ENCODE assay signal across 8 cellular contexts in genomic region chr21:36976882-36977651, GRCh38. TPM values are rescaled to one million over a fixed set of nuclear protein-coding genes. Genes with fewer than 3 reads are reported as not detected.
A peak's percentile ranks its signal among the peaks of the same experiment; 100 is the strongest.
DNase-seq lines count a peak whose midpoint lies in the region; ATAC-seq and TF ChIP-seq lines count a peak whose summit lies in the region.

No MANE protein-coding gene starts in this region.

- peak overlapping the region in 4 of 11 experiments; percentile 27 to 53 (median 38); a peak in 6 of 22 replicates for H3K27ac ChIP-seq in BLaER1 treated with 17β-estradiol and CSF1 and Interleukin-3, amounts not matched to agents 10 nM and 100 nM

- H3K4me3 Mint-ChIP-seq in activated CD4-positive, alpha-beta T cell treated with anti-CD3 and anti-CD28 coated beads, Interleukin-2, amount 10 ng/mL, durations not matched to agents 24 days and 14 days, result no peak overlapping the region
- no peak overlapping the region for H3K4me3 Mint-ChIP-seq in osteocyte (ENCODE audit: unreplicated experiment)

- no peaks in the 10 kb centered on the region for H3K36me3 Mint-ChIP-seq in activated CD4-positive, alpha-beta T cell treated with anti-CD3 and anti-CD28 coated beads, Interleukin-2, amount 10 ng/mL, durations not matched to agents 24 days and 14 days (ENCODE audit: low read depth)
- H3K36me3 Mint-ChIP-seq in osteocyte (ENCODE audit: unreplicated experiment), result no peaks in the 10 kb centered on the region

- intact Hi-C loops in activated CD4-positive, alpha-beta T cell treated with anti-CD3 and anti-CD28 coated beads, Interleukin-2, amount 10 ng/mL, durations not matched to agents 24 days and 14 days (cut with micrococcal nuclease), result loop anchor here (1.0 kb wide), 1 partner anchor 33 kb away; no protein-coding TSS in a partner anchor

- DNase-seq in NCI-H2227 treated with DMSO at 0.1 percent for 48 hours (lab: John Stamatoyannopoulos, UW), result peak; percentile 86
- DNase-seq in activated CD4-positive, alpha-beta T cell treated with anti-CD3 and anti-CD28 coated beads, Interleukin-2, amount 10 ng/mL, durations not matched to agents 24 days and 14 days, result peak; percentile 75
- DNase-seq in fibroblast of peridontal ligament (ENCODE audit: extremely low read depth), result peak; percentile 91
- no peak for DNase-seq in osteocyte (ENCODE audit: extremely low spot score, unreplicated experiment)
- DNase-seq in GOT3 (lab: John Stamatoyannopoulos, UW), result no peak

- ATAC-seq in GM18508 (IDR thresholded peaks at IDR 0.05; ENCODE audit: insufficient read depth, unreplicated experiment) (peak; percentile 49), HG03108 (IDR thresholded peaks at IDR 0.05; ENCODE audit: unreplicated experiment) (peak; percentile 65)

- peaks cover 26% of the 10 kb centered on the region for H3K4me1 Mint-ChIP-seq in activated CD4-positive, alpha-beta T cell treated with anti-CD3 and anti-CD28 coated beads, Interleukin-2, amount 10 ng/mL, durations not matched to agents 24 days and 14 days
- H3K4me1 Mint-ChIP-seq in osteocyte (ENCODE audit: unreplicated experiment), result peaks cover 16% of the 10 kb centered on the region

- peaks cover 6% of the 10 kb centered on the region for H3K27me3 Mint-ChIP-seq in activated CD4-positive, alpha-beta T cell treated with anti-CD3 and anti-CD28 coated beads, Interleukin-2, amount 10 ng/mL, durations not matched to agents 24 days and 14 days
- H3K27me3 Mint-ChIP-seq in osteocyte (ENCODE audit: unreplicated experiment), result no peaks in the 10 kb centered on the region

- H3K9ac ChIP-seq in BLaER1 treated with 17β-estradiol and CSF1 and Interleukin-3, amounts not matched to agents 10 nM and 100 nM, result 0 out of 22 replicates have a peak overlapping the region, but pooled peaks of 1 of the 11 experiments have one; percentile 23

- H3K9me3 Mint-ChIP-seq in activated CD4-positive, alpha-beta T cell treated with anti-CD3 and anti-CD28 coated beads, Interleukin-2, amount 10 ng/mL, durations not matched to agents 24 days and 14 days, result no peaks in the 10 kb centered on the region
- no peaks in the 10 kb centered on the region for H3K9me3 Mint-ChIP-seq in osteocyte (ENCODE audit: unreplicated experiment)

- H3K27ac Mint-ChIP-seq in activated CD4-positive, alpha-beta T cell treated with anti-CD3 and anti-CD28 coated beads, Interleukin-2, amount 10 ng/mL, durations not matched to agents 24 days and 14 days, result peak overlapping the region; percentile 49
- H3K27ac Mint-ChIP-seq in osteocyte (ENCODE audit: unreplicated experiment), result peak overlapping the region; percentile 71

- peaks cover 0 to 18% (median 0%) of the 10 kb centered on the region in 11 experiments; a peak in 2 of 22 replicates for H4K20me1 ChIP-seq in BLaER1 treated with 17β-estradiol and CSF1 and Interleukin-3, amounts not matched to agents 10 nM and 100 nM

- H3K27me3 ChIP-seq in BLaER1 treated with 17β-estradiol and CSF1 and Interleukin-3, amounts not matched to agents 10 nM and 100 nM, result peaks cover 15 to 28% (median 25%) of the 10 kb centered on the region in 11 experiments

- peaks cover 31 to 43% (median 37%) of the 10 kb centered on the region in 10 experiments for H3K4me1 ChIP-seq in BLaER1 treated with 17β-estradiol and CSF1 and Interleukin-3, amounts not matched to agents 10 nM and 100 nM

- no peaks in the 10 kb centered on the region for H3K9me3 ChIP-seq in BLaER1 treated with 17β-estradiol and CSF1 and Interleukin-3, amounts not matched to agents 10 nM and 100 nM (replicated peaks in 1 of 11)

- peak overlapping the region in 10 of 11 experiments; percentile 6 to 73 (median 58); a peak in 16 of 22 replicates for H3K4me2 ChIP-seq in BLaER1 treated with 17β-estradiol and CSF1 and Interleukin-3, amounts not matched to agents 10 nM and 100 nM

- H3K36me3 ChIP-seq in BLaER1 treated with 17β-estradiol and CSF1 and Interleukin-3, amounts not matched to agents 10 nM and 100 nM, result no peaks in the 10 kb centered on the region

- no peak overlapping the region for H3K4me3 ChIP-seq in BLaER1 treated with 17β-estradiol and CSF1 and Interleukin-3, amounts not matched to agents 10 nM and 100 nM

- peak; percentile 86 for TF ChIP-seq CTCF in osteocyte (IDR thresholded peaks at IDR 0.05)

RNA-seq across cellular contexts. Expression of gene HLCS, which starts 10.6 kb away (rescaled TPM):
- total RNA-seq in activated CD4-positive, alpha-beta T cell treated with anti-CD3 and anti-CD28 coated beads, Interleukin-2, amount 10 ng/mL, durations not matched to agents 24 days and 14 days, result 15.3 and 16.5 TPM in 2 replicates
- total RNA-seq in osteocyte, result 26.7 and 27.3 TPM in 2 replicates

RNA-seq across cellular contexts. Expression of gene RIPPLY3, which starts 29.4 kb away (rescaled TPM):
- 0.26 TPM in 1 of 2 replicates, not detected in the other for total RNA-seq in activated CD4-positive, alpha-beta T cell treated with anti-CD3 and anti-CD28 coated beads, Interleukin-2, amount 10 ng/mL, durations not matched to agents 24 days and 14 days
- 0.21 and 0.27 TPM in 2 replicates for total RNA-seq in osteocyte

Comparison
In these comparisons a context has a peak if more than half of its experiments do, and no peak if none do; other contexts are left out.
1. DNase-seq: peak in NCI-H2227 treated with DMSO at 0.1 percent for 48 hours (single experiment), activated CD4-positive, alpha-beta T cell treated with anti-CD3 and anti-CD28 coated beads, Interleukin-2, amount 10 ng/mL, durations not matched to agents 24 days and 14 days (single experiment) and fibroblast of peridontal ligament (single experiment); none in osteocyte (single experiment) and GOT3 (single experiment).